Comparison of ENCODE assay signal across 1 cellular context in the genomic region with DNA sequence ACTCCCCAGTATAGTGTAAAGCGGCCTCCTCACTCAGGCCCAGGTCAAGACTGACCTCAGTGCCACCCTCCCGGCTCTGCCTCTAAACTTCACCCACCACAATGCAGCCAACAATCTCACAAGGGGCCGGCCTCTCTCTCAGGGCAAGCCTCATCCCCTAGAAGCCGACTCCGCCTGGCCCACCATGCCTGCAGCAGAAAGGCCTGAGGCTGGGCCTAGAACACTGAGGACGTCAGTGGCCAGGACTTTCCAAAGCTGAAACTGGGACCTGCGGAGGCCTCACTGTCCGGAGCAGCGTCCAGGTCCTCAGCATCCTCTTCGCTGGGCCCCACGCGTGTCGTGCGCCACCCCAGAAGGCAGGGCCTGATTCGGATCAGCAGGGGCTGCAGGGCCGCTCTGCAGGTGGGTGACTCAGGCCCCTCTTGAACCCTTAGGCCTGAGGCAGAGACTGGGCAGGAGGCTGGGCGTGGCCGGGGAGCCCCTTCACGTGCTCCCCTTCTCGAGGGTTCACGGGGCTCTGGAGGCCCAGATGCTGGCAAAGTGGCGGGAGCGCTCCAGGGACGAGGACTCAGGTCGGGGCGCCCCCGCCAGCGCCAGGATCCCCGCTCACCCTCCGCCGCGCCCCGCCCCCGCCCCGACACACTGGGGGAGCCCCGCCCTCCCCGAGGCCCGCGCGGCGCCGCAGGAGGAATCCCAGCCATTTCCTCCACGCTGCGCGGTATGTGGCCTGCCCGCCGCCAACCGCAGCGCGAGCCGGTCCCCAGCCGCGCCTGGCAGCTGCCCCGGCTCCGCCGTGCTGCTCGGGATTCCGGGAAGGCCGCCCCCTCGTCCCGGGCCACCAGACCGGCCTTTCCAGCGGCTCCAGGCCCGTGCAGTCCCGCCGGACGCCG.
A peak's percentile ranks its signal among the peaks of the same experiment; 100 is the strongest.
TF ChIP-seq lines count a peak whose summit lies in the region.

No MANE protein-coding gene starts in this region.

TF ChIP-seq in IMR-90, 13 proteins besides CTCF, POLR2A, EP300 and RAD21:
- TF ChIP-seq MAZ (IDR thresholded peaks at IDR 0.05; ENCODE audit: borderline replicate concordance, low read depth, low read length) (peak; percentile 62; the same call in 1 of the 2 replicates), MXI1 (IDR thresholded peaks at IDR 0.05; ENCODE audit: borderline replicate concordance, low read depth, low read length) (no peak), USF2 (IDR thresholded peaks at IDR 0.05; ENCODE audit: low read depth, low read length) (no peak), ELK1 (IDR thresholded peaks at IDR 0.05; ENCODE audit: borderline replicate concordance, low read depth, low read length) (no peak), BHLHE40 (IDR thresholded peaks at IDR 0.05; ENCODE audit: low read depth, low read length) (peak; percentile 62; the same call in 1 of the 2 replicates)
